1 cellular context compared by ENCODE assay signal in the genomic region with DNA sequence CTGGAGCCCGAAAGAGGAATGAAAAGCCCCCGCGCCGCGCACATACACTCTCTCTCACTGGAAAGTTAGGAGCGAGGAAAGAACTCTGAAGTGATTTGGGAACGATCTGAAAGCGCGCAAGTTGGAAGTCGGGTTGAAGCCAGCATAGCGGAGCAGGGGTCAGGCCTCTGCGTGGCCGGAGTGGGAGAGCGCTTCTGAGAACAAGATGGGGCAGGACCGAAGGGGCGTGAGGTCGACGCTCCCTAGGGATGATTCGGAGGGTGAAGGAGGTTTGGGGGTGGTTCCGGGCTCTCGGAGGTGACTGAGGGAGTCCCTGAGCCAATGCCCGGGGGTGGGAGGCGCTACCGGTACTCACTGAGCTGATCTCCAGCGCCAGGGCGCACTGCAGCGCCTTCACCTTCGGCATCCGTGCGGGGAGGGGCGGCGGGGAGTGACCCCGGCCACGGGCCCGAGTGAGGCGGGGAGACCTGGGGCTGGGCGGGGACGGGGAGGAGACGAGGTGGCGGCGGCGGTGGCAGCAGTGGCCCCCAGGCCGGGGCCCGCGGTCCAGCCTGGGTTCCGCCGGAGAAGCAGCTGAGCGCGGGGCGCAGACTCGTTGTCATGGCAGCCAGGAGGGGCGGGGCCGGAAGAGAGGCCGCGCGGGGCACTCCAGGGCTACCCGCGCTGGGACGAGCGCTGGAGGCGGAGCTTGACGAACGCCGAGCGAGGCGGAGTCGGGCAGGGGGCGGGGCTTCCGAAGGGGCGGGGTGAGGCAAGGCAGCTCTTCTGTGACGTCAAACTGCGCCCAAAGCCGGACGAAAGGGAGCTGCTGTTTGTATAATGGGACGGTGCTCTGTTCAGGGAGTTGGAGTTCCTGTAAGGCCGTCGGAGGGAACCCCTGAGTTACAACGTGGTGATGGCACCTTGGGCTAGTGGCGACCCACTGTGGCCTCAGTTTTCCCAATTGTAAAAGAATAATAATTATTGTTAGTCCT.
TF ChIP-seq lines count a peak whose summit lies in the region.

A gene (minus strand): TSS at position 602 of the 974 bp plus-strand sequence. CDS start 196 bp downstream, at position 406.

TF ChIP-seq in WTC11, 78 proteins besides CTCF, POLR2A, EP300 and RAD21 (continued from another document):
- TF ChIP-seq, protein P1, sequence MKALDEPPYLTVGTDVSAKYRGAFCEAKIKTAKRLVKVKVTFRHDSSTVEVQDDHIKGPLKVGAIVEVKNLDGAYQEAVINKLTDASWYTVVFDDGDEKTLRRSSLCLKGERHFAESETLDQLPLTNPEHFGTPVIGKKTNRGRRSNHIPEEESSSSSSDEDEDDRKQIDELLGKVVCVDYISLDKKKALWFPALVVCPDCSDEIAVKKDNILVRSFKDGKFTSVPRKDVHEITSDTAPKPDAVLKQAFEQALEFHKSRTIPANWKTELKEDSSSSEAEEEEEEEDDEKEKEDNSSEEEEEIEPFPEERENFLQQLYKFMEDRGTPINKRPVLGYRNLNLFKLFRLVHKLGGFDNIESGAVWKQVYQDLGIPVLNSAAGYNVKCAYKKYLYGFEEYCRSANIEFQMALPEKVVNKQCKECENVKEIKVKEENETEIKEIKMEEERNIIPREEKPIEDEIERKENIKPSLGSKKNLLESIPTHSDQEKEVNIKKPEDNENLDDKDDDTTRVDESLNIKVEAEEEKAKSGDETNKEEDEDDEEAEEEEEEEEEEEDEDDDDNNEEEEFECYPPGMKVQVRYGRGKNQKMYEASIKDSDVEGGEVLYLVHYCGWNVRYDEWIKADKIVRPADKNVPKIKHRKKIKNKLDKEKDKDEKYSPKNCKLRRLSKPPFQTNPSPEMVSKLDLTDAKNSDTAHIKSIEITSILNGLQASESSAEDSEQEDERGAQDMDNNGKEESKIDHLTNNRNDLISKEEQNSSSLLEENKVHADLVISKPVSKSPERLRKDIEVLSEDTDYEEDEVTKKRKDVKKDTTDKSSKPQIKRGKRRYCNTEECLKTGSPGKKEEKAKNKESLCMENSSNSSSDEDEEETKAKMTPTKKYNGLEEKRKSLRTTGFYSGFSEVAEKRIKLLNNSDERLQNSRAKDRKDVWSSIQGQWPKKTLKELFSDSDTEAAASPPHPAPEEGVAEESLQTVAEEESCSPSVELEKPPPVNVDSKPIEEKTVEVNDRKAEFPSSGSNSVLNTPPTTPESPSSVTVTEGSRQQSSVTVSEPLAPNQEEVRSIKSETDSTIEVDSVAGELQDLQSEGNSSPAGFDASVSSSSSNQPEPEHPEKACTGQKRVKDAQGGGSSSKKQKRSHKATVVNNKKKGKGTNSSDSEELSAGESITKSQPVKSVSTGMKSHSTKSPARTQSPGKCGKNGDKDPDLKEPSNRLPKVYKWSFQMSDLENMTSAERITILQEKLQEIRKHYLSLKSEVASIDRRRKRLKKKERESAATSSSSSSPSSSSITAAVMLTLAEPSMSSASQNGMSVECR (CRISPR knock-in tag; IDR thresholded peaks at IDR 0.05; ENCODE audit: borderline replicate concordance), result no peak; the same call in 1 of the 2 replicates
- TF ChIP-seq, protein P2, sequence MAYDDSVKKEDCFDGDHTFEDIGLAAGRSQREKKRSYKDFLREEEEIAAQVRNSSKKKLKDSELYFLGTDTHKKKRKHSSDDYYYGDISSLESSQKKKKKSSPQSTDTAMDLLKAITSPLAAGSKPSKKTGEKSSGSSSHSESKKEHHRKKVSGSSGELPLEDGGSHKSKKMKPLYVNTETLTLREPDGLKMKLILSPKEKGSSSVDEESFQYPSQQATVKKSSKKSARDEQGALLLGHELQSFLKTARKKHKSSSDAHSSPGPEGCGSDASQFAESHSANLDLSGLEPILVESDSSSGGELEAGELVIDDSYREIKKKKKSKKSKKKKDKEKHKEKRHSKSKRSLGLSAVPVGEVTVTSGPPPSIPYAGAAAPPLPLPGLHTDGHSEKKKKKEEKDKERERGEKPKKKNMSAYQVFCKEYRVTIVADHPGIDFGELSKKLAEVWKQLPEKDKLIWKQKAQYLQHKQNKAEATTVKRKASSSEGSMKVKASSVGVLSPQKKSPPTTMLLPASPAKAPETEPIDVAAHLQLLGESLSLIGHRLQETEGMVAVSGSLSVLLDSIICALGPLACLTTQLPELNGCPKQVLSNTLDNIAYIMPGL (CRISPR knock-in tag; IDR thresholded peaks at IDR 0.05), result peak; percentile 50; the same call in 1 of the 2 replicates
- 0 out of 2 replicates have a peak, but pooled peaks have one; percentile 22 for TF ChIP-seq CREM (CRISPR knock-in tag; IDR thresholded peaks at IDR 0.05)
- peak; percentile 64 for TF ChIP-seq SP1 (CRISPR knock-in tag; conservative IDR thresholded peaks at IDR 0.05)
- TF ChIP-seq FOXK1 (CRISPR knock-in tag; IDR thresholded peaks at IDR 0.05), result no peak
- TF ChIP-seq, protein P3, sequence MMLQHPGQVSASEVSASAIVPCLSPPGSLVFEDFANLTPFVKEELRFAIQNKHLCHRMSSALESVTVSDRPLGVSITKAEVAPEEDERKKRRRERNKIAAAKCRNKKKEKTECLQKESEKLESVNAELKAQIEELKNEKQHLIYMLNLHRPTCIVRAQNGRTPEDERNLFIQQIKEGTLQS (CRISPR knock-in tag; conservative IDR thresholded peaks at IDR 0.05), result no peak
- TF ChIP-seq, protein P4, sequence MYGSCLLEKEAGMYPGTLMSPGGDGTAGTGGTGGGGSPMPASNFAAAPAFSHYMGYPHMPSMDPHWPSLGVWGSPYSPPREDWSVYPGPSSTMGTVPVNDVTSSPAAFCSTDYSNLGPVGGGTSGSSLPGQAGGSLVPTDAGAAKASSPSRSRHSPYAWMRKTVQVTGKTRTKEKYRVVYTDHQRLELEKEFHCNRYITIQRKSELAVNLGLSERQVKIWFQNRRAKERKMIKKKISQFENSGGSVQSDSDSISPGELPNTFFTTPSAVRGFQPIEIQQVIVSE (CRISPR knock-in tag; IDR thresholded peaks at IDR 0.05; ENCODE audit: borderline replicate concordance), result no peak
- TF ChIP-seq MYBL2 (CRISPR knock-in tag; IDR thresholded peaks at IDR 0.05), result 0 out of 2 replicates have a peak, but pooled peaks have one; percentile 35
- TF ChIP-seq, protein P5, sequence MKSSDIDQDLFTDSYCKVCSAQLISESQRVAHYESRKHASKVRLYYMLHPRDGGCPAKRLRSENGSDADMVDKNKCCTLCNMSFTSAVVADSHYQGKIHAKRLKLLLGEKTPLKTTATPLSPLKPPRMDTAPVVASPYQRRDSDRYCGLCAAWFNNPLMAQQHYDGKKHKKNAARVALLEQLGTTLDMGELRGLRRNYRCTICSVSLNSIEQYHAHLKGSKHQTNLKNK (CRISPR knock-in tag; IDR thresholded peaks at IDR 0.05), result no peak
- no peak for TF ChIP-seq GTF2I (CRISPR knock-in tag; conservative IDR thresholded peaks at IDR 0.05)
- TF ChIP-seq ELF4 (CRISPR knock-in tag; IDR thresholded peaks at IDR 0.05; ENCODE audit: low read depth), result no peak
- TF ChIP-seq, protein P6, sequence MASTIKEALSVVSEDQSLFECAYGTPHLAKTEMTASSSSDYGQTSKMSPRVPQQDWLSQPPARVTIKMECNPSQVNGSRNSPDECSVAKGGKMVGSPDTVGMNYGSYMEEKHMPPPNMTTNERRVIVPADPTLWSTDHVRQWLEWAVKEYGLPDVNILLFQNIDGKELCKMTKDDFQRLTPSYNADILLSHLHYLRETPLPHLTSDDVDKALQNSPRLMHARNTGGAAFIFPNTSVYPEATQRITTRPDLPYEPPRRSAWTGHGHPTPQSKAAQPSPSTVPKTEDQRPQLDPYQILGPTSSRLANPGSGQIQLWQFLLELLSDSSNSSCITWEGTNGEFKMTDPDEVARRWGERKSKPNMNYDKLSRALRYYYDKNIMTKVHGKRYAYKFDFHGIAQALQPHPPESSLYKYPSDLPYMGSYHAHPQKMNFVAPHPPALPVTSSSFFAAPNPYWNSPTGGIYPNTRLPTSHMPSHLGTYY (CRISPR knock-in tag; IDR thresholded peaks at IDR 0.05), result no peak
- no peak for TF ChIP-seq MXD4 (CRISPR knock-in tag; IDR thresholded peaks at IDR 0.05; ENCODE audit: borderline replicate concordance)
